In the genomic region with DNA sequence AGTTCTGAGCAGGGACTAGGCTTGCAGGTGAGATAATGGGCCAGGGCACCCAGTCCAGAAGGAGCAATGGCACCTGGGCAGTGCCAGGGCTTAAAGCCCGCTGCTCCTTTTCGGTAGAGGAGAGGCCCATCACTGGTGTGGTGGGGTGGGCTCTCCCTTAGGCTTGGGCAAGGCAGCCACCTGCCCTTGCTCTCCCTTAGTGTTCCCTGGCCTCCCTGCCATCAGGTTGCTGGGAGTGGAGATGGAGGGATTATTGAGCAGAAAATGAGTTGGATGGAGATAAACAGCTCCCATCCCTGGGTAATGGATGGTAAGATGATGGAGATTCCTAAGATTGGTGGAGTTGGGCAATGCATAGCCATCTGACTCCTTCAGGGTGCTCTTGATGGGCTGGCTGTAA, we compare ENCODE assay signal across 23 cellular contexts. TPM values are rescaled to one million over a fixed set of nuclear protein-coding genes. Genes with fewer than 3 reads are reported as not detected.
"Had no signal": no experiment of that assay in that cellular context is flagged by ENCODE, and none has a peak within 500 bp of the region (broad histone marks: within the 10 kb centered on the region; RNA-seq: fewer than 3 reads in every experiment).

No MANE protein-coding gene starts in this region.

- ATAC-seq: HepG2, Panc1, PC-3 had no signal

- H3K4me2 ChIP-seq: SK-N-SH had no signal

- H3K9ac ChIP-seq: SK-N-SH had no signal

- DNase-seq: IMR-90; Karpas-422; KG1; MG63; NCI-H1092; NCI-H1417 treated with DMSO at 0.1 percent for 48 hours; NCI-H146; NCI-H1694 treated with DMSO at 0.1 percent for 48 hours; NCI-H1930; NCI-H345; NCI-H446 treated with DMSO at 0.1 percent for 48 hours; NCI-H526; NCI-H82; NK-92 treated with Interleukin-12 subunit alpha and Interleukin-12 subunit beta, amount 100 ng/mL, for 24 hours; PC-3; SK-N-SH; SW 1271 had no signal

- H3K36me3 ChIP-seq: MG63 had no signal

- FAIRE-seq: HepG2 had no signal

- H3K9me3 ChIP-seq: MG63, SK-N-SH had no signal

- H3K27me3 ChIP-seq: MG63 had no signal

- H3K4me3 ChIP-seq: MG63 had no signal

- H3K27ac ChIP-seq: RWPE1 had no signal

RNA-seq across cellular contexts. Expression of a gene that starts 7.9 kb away (rescaled TPM):
- total RNA-seq: HepG2, HT-29, IMR-90, OCI-LY7, PC-3, SK-MEL-5 had no signal
- polyA plus RNA-seq: HepG2, IMR-90, SK-N-SH had no signal

RNA-seq across cellular contexts. Expression of a gene that starts 49.6 kb away (rescaled TPM):
- total RNA-seq: OCI-LY7 had no signal
- polyA plus RNA-seq: HepG2 had no signal

RNA-seq across cellular contexts. Expression of a gene that starts 51.7 kb away (rescaled TPM):
- total RNA-seq: HepG2 had no signal
